18 cellular contexts compared by ENCODE assay signal in the genomic region with DNA sequence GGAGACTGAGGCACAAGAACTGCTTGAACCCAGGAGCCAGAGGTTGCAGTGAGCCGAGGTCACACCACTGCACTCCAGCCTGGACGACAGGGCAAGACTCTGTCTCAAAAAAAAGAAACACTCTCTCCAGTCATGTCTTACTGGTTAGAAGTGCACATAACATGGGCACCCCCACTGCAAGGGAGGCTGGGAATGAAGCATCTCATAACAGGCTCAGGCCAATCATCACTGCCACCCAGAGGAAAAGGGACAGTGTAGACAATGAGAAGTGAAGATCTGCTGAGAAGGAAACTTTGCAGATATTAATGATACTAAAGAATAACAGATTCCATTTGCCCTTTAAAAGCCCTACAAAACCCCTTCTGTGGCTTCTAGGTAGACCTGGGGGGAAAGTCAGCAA.
DNase-seq lines count a peak whose midpoint lies in the region; ATAC-seq and TF ChIP-seq lines count a peak whose summit lies in the region.
"Had no signal": no experiment of that assay in that cellular context is flagged by ENCODE, and none has a peak within 500 bp of the region (broad histone marks: within the 10 kb centered on the region; RNA-seq: fewer than 3 reads in every experiment).

No MANE protein-coding gene starts in this region.

- no peaks in the 10 kb centered on the region for H3K27me3 Mint-ChIP-seq in activated naive CD4-positive, alpha-beta T cell treated with anti-CD3 and anti-CD28 coated beads, Interleukin-2, amount 10 ng/mL, durations not matched to agents 7 days and 5 days
- H3K27me3 Mint-ChIP-seq in activated CD8-positive, alpha-beta T cell treated with anti-CD3 and anti-CD28 coated beads for 36 hours = no peaks in the 10 kb centered on the region
- no peaks in the 10 kb centered on the region for H3K27me3 Mint-ChIP-seq in memory B cell
- no peaks in the 10 kb centered on the region for H3K27me3 Mint-ChIP-seq in effector memory CD8-positive, alpha-beta T cell

- H3K9me3 Mint-ChIP-seq in activated naive CD4-positive, alpha-beta T cell treated with anti-CD3 and anti-CD28 coated beads, Interleukin-2, amount 50 U/mL, for 72 hours = no peaks in the 10 kb centered on the region
- H3K9me3 Mint-ChIP-seq in activated naive CD4-positive, alpha-beta T cell treated with anti-CD3 and anti-CD28 coated beads, Interleukin-2, amount 10 ng/mL, durations not matched to agents 7 days and 5 days = no peaks in the 10 kb centered on the region
- no peaks in the 10 kb centered on the region for H3K9me3 Mint-ChIP-seq in activated CD8-positive, alpha-beta T cell treated with anti-CD3 and anti-CD28 coated beads for 36 hours
- no peaks in the 10 kb centered on the region for H3K9me3 Mint-ChIP-seq in memory B cell
- H3K9me3 Mint-ChIP-seq in effector memory CD8-positive, alpha-beta T cell = no peaks in the 10 kb centered on the region

- ATAC-seq in activated naive CD4-positive, alpha-beta T cell treated with anti-CD3 and anti-CD28 coated beads, Interleukin-2, amount 50 U/mL, for 72 hours = no peak
- no peak for ATAC-seq in activated CD8-positive, alpha-beta T cell treated with anti-CD3 and anti-CD28 coated beads for 36 hours
- ATAC-seq in memory B cell (ENCODE audit: low read depth) = no peak
- ATAC-seq in effector memory CD8-positive, alpha-beta T cell (replicated peaks) = no peak

- H3K4me3 Mint-ChIP-seq in activated naive CD4-positive, alpha-beta T cell treated with anti-CD3 and anti-CD28 coated beads, Interleukin-2, amount 10 ng/mL, durations not matched to agents 7 days and 5 days = no peak overlapping the region
- H3K4me3 Mint-ChIP-seq in activated CD8-positive, alpha-beta T cell treated with anti-CD3 and anti-CD28 coated beads for 36 hours = no peak overlapping the region
- no peak overlapping the region for H3K4me3 Mint-ChIP-seq in memory B cell
- no peak overlapping the region for H3K4me3 Mint-ChIP-seq in effector memory CD8-positive, alpha-beta T cell

- peak overlapping the region; percentile 2 to 55 (median 39) for H3K27ac ChIP-seq in stomach
- H3K27ac ChIP-seq: BLaER1, SJSA1 had no signal

- peaks cover 46 to 79% (median 59%) of the 10 kb centered on the region in 4 donors for H3K4me1 ChIP-seq in stomach

- CTCF ChIA-PET in activated naive CD4-positive, alpha-beta T cell treated with anti-CD3 and anti-CD28 coated beads, Interleukin-2, amount 10 ng/mL, durations not matched to agents 7 days and 5 days (lab: Charles Lee) = no interaction called here
- CTCF ChIA-PET in activated CD8-positive, alpha-beta T cell treated with anti-CD3 and anti-CD28 coated beads for 36 hours (lab: Charles Lee) = interaction anchor here (1.7 kb wide), 1 partner anchor 65 kb away, joined by 5 read pairs; no protein-coding TSS in a partner anchor

- DNase-seq in activated naive CD4-positive, alpha-beta T cell treated with anti-CD3 and anti-CD28 coated beads, Interleukin-2, amount 50 U/mL, for 72 hours (ENCODE audit: low spot score in 2 of 2) = no peak
- no peak for DNase-seq in activated naive CD4-positive, alpha-beta T cell treated with anti-CD3 and anti-CD28 coated beads, Interleukin-2, amount 10 ng/mL, durations not matched to agents 7 days and 5 days
- no peak for DNase-seq in activated CD8-positive, alpha-beta T cell treated with anti-CD3 and anti-CD28 coated beads for 36 hours
- no peak for DNase-seq in memory B cell (ENCODE audit: low spot score in 2 of 2)
- DNase-seq in stomach = no peak
- DNase-seq in islet precursor cell = no peak
- DNase-seq in effector memory CD8-positive, alpha-beta T cell = no peak
- no peak for DNase-seq in AML-193 (lab: John Stamatoyannopoulos, UW)
- DNase-seq: activated CD4-positive, alpha-beta T cell treated with anti-CD3 and anti-CD28 coated beads for 48 hours; activated CD8-positive, alpha-beta memory T cell treated with anti-CD3 and anti-CD28 coated beads, Interleukin-2, amount 50 U/mL, for 4 hours; activated effector memory CD4-positive, alpha-beta T cell treated with anti-CD3 and anti-CD28 coated beads, Interleukin-2, amount 50 U/mL, for 16 hours; foreskin fibroblast; hippocampal formation; NCI-H1417 treated with DMSO at 0.1 percent for 48 hours; NCI-H2107; stimulated activated CD4-positive, alpha-beta T cell treated with anti-CD3 and anti-CD28 coated beads, Interleukin-4, amount 100 ng/mL, for 4 hours had no signal

- no peak for TF ChIP-seq POLR2A in stomach (IDR thresholded peaks at IDR 0.05)

- H3K4me3 ChIP-seq in stomach = no peak overlapping the region
- H3K4me3 ChIP-seq: BLaER1, SJSA1 had no signal

- peaks cover 0 to 6% (median 0%) of the 10 kb centered on the region in 4 donors for H3K36me3 ChIP-seq in stomach

- H3K27ac Mint-ChIP-seq in activated naive CD4-positive, alpha-beta T cell treated with anti-CD3 and anti-CD28 coated beads, Interleukin-2, amount 50 U/mL, for 72 hours = peak overlapping the region; percentile 13 to 77
- no peak overlapping the region for H3K27ac Mint-ChIP-seq in activated naive CD4-positive, alpha-beta T cell treated with anti-CD3 and anti-CD28 coated beads, Interleukin-2, amount 10 ng/mL, durations not matched to agents 7 days and 5 days
- H3K27ac Mint-ChIP-seq in activated CD8-positive, alpha-beta T cell treated with anti-CD3 and anti-CD28 coated beads for 36 hours = peak overlapping the region; percentile 39
- H3K27ac Mint-ChIP-seq in memory B cell = peak overlapping the region; percentile 76
- peak overlapping the region in 1 of 2 donors; percentile 4 for H3K27ac Mint-ChIP-seq in effector memory CD8-positive, alpha-beta T cell

- no peak for TF ChIP-seq EP300 in stomach (IDR thresholded peaks at IDR 0.05)

- no peaks in the 10 kb centered on the region for H3K9me3 ChIP-seq in stomach
- H3K9me3 ChIP-seq: BLaER1, SJSA1 had no signal

- 86 to 98% (median 95%) methylated on average over 2 of the region's 2 CpGs for WGBS in stomach, 5 donors

- H3K36me3 Mint-ChIP-seq in activated naive CD4-positive, alpha-beta T cell treated with anti-CD3 and anti-CD28 coated beads, Interleukin-2, amount 50 U/mL, for 72 hours = no peaks in the 10 kb centered on the region
- H3K36me3 Mint-ChIP-seq in activated naive CD4-positive, alpha-beta T cell treated with anti-CD3 and anti-CD28 coated beads, Interleukin-2, amount 10 ng/mL, durations not matched to agents 7 days and 5 days = peaks cover 6% of the 10 kb centered on the region
- H3K36me3 Mint-ChIP-seq in activated CD8-positive, alpha-beta T cell treated with anti-CD3 and anti-CD28 coated beads for 36 hours (ENCODE audit: low read depth) = peaks cover 21% of the 10 kb centered on the region
- peaks cover 5% of the 10 kb centered on the region for H3K36me3 Mint-ChIP-seq in memory B cell
- peaks cover 10% of the 10 kb centered on the region for H3K36me3 Mint-ChIP-seq in effector memory CD8-positive, alpha-beta T cell (ENCODE audit: insufficient read depth)

- intact Hi-C loops in activated CD8-positive, alpha-beta T cell treated with anti-CD3 and anti-CD28 coated beads for 36 hours (cut with micrococcal nuclease) = no loop called here
- intact Hi-C loops in stomach (cut with DNase I; ENCODE audit: low total_unique reads) = no loop called here

- peaks cover 7% of the 10 kb centered on the region for H3K4me1 Mint-ChIP-seq in activated naive CD4-positive, alpha-beta T cell treated with anti-CD3 and anti-CD28 coated beads, Interleukin-2, amount 10 ng/mL, durations not matched to agents 7 days and 5 days
- H3K4me1 Mint-ChIP-seq in activated CD8-positive, alpha-beta T cell treated with anti-CD3 and anti-CD28 coated beads for 36 hours (ENCODE audit: low read depth) = peaks cover 39% of the 10 kb centered on the region
- peaks cover 34% of the 10 kb centered on the region for H3K4me1 Mint-ChIP-seq in memory B cell
- H3K4me1 Mint-ChIP-seq in effector memory CD8-positive, alpha-beta T cell (ENCODE audit: low read depth in 2 of 2) = peaks cover 21% of the 10 kb centered on the region in 2 donors

- H3K27me3 ChIP-seq in stomach = no peaks in the 10 kb centered on the region
- H3K27me3 ChIP-seq: BLaER1, SJSA1 had no signal

- no peak for TF ChIP-seq CTCF in activated CD8-positive, alpha-beta T cell treated with anti-CD3 and anti-CD28 coated beads for 36 hours (IDR thresholded peaks at IDR 0.05)
- TF ChIP-seq CTCF in stomach (IDR thresholded peaks at IDR 0.05) = no peak

- POLR2A ChIA-PET in activated CD8-positive, alpha-beta T cell treated with anti-CD3 and anti-CD28 coated beads for 36 hours (lab: Charles Lee) = no interaction called here
